7 cellular contexts compared by ENCODE assay signal in genomic region chr5:140806834-140807775, GRCh38. TPM values are rescaled to one million over a fixed set of nuclear protein-coding genes. Genes with fewer than 3 reads are reported as not detected.
DNase-seq lines count a peak whose midpoint lies in the region; ATAC-seq and TF ChIP-seq lines count a peak whose summit lies in the region.

PCDHA4 (plus strand) TSS chr5:140807068.

- peak within 1 kb of the TSS; percentile 56 for H3K9ac ChIP-seq in PC-3 (ENCODE audit: low read length)

- H3K27me3 ChIP-seq in H7 (ENCODE audit: control insufficient read depth, insufficient read depth, low read length) (no peaks in the 10 kb centered on the region), PC-3 (ENCODE audit: low read length) (no peaks in the 10 kb centered on the region)

- TSS peak; percentile 88 for BruUV-seq in PC-3 (replicated peaks; lab: Mats Ljungman, UMichigan)

- ATAC-seq in PC-3, result peak; percentile 89
- no peak for ATAC-seq in GM19397 (IDR thresholded peaks at IDR 0.05; ENCODE audit: unreplicated experiment)

- TF ChIP-seq CTCF in PC-3 (conservative IDR thresholded peaks at IDR 0.05; ENCODE audit: low read depth, low read length) (peak; percentile 57), foreskin fibroblast (IDR thresholded peaks at IDR 0.05; ENCODE audit: low read depth, low read length) (peak; percentile 14)

- POLR2A ChIA-PET in PC-3 (lab: Charles Lee; ENCODE audit: unreplicated experiment), result no interaction called here

- H3K4me1 ChIP-seq in PC-3 (ENCODE audit: insufficient read depth, low read length), result no peaks in the 10 kb centered on the region

- H3K27ac ChIP-seq in PC-3 (ENCODE audit: low read length), result no peak within 1 kb of the TSS

- H3K9me2 ChIP-seq in PC-3 (replicated peaks; ENCODE audit: low read length), result no peaks in the 10 kb centered on the region

- peak within 1 kb of the TSS; percentile 94 for H2AFZ ChIP-seq in PC-3 (ENCODE audit: low read length)

- CTCF ChIA-PET in PC-3 (lab: Charles Lee), result interaction anchor here (0.6 to 1.5 kb wide), 2 partner anchors 14 to 266 kb away, joined by 6 to 9 read pairs; partner anchors contain the start of gene PCDHA5

- peak within 1 kb of the TSS; percentile 75 for H3K4me2 ChIP-seq in PC-3 (ENCODE audit: low read length)

- intact Hi-C loops in PC-3 (cut with micrococcal nuclease), result loop anchor here (1.0 to 2.0 kb wide), 3 partner anchors 34 to 234 kb away; partner anchors contain the start of genes PCDHA12 and PCDHA8

- peak; percentile 80 for DNase-seq in H7
- peak; percentile 59 for DNase-seq in PC-3
- peak in 1 of 2 donors; percentile 17 for DNase-seq in foreskin fibroblast
- DNase-seq in pons (ENCODE audit: low spot score), result peak; percentile 70
- no peak for DNase-seq in stimulated activated naive CD4-positive, alpha-beta T cell (lab: John Stamatoyannopoulos, UW)
- DNase-seq in NCI-H2196 (lab: John Stamatoyannopoulos, UW; ENCODE audit: unreplicated experiment), result no peak

- H3K36me3 ChIP-seq in H7 (replicated peaks; ENCODE audit: control insufficient read depth, insufficient read depth, low read length), result no peaks in the 10 kb centered on the region
- no peaks in the 10 kb centered on the region for H3K36me3 ChIP-seq in PC-3 (ENCODE audit: low read depth, low read length)

- H3F3A ChIP-seq in PC-3 (ENCODE audit: low read length, unreplicated experiment), result no peaks in the 10 kb centered on the region

- H3K4me3 ChIP-seq in H7 (ENCODE audit: insufficient read depth, low read depth, low read length), result peak within 1 kb of the TSS; percentile 73
- H3K4me3 ChIP-seq in PC-3 (ENCODE audit: low read length), result peak within 1 kb of the TSS; percentile 72
- no peak within 1 kb of the TSS for H3K4me3 ChIP-seq in foreskin fibroblast (ENCODE audit: low read depth in 1 of 2, low read length in 2 of 2)

- no peaks in the 10 kb centered on the region for H3K79me2 ChIP-seq in PC-3 (ENCODE audit: low read length)

- no peaks in the 10 kb centered on the region for H3K9me3 ChIP-seq in PC-3 (ENCODE audit: low read length)

- no peaks in the 10 kb centered on the region for H4K20me1 ChIP-seq in PC-3 (ENCODE audit: low read length)

RNA-seq across cellular contexts. Expression of gene PCDHA4, which starts in this region (rescaled TPM):
- 6.0 and 7.6 TPM in 2 replicates for total RNA-seq in H7 (2014; rRNA removed; shearing (Covaris generic))
- 1.5 and 1.6 TPM in 2 replicates for total RNA-seq in PC-3 (2014; rRNA removed)

Comparison
In these comparisons a context has a peak if more than half of its experiments do, and no peak if none do; other contexts are left out.
1. DNase-seq: peak in H7 (single experiment), PC-3 (single experiment) and pons (single experiment); none in stimulated activated naive CD4-positive, alpha-beta T cell (0 of 6) and NCI-H2196 (single experiment).
2. H3K4me3 ChIP-seq: peak in H7 (single experiment) and PC-3 (single experiment); none in foreskin fibroblast (0 of 2).